26 cellular contexts compared by ENCODE assay signal in genomic region chr19:1163934-1164683, GRCh38. TPM values are rescaled to one million over a fixed set of nuclear protein-coding genes. Genes with fewer than 3 reads are reported as not detected.
DNase-seq lines count a peak whose midpoint lies in the region; ATAC-seq, FAIRE-seq and TF ChIP-seq lines count a peak whose summit lies in the region.
"Had no signal": no experiment of that assay in that cellular context is flagged by ENCODE, and none has a peak within 500 bp of the region (broad histone marks: within the 10 kb centered on the region; RNA-seq: fewer than 3 reads in every experiment).

No MANE protein-coding gene starts in this region.

- H3K36me3 ChIP-seq in right atrium auricular region (no peaks in the 10 kb centered on the region), bronchial epithelial cell (ENCODE audit: control insufficient read depth, insufficient read depth, low read length) (peaks cover 11% of the 10 kb centered on the region), upper lobe of left lung (peaks cover 0 to 17% (median 8%) of the 10 kb centered on the region in 4 donors)
- H3K36me3 ChIP-seq: colonic mucosa, transverse colon had no signal

- peaks cover 2% of the 10 kb centered on the region for H3K4me1 Mint-ChIP-seq in activated T-helper 2 cell treated with anti-CD3 and anti-CD28 coated beads, Interferon-gamma antibody, Interleukin-2, Interleukin-4, amounts not matched to agents 10 μg/mL and 5 μg/mL and 100 μg/mL, durations not matched to agents 14 hours and 24 hours and 36 hours (ENCODE audit: low read depth)
- H3K4me1 Mint-ChIP-seq: activated naive CD8-positive, alpha-beta T cell treated with anti-CD3 and anti-CD28 coated beads, Interleukin-2, amount 10 ng/mL, durations not matched to agents 7 days and 5 days; endodermal cell had no signal

- no peak overlapping the region for H3K4me3 Mint-ChIP-seq in activated T-helper 2 cell treated with anti-CD3 and anti-CD28 coated beads, Interferon-gamma antibody, Interleukin-2, Interleukin-4, amounts not matched to agents 10 μg/mL and 5 μg/mL and 100 μg/mL, durations not matched to agents 14 hours and 24 hours and 36 hours (ENCODE audit: low read depth)
- H3K4me3 Mint-ChIP-seq: activated naive CD8-positive, alpha-beta T cell treated with anti-CD3 and anti-CD28 coated beads, Interleukin-2, amount 10 ng/mL, durations not matched to agents 7 days and 5 days; endodermal cell; HFFc6; T-helper 2 cell treated with Interferon-gamma antibody and Interleukin-4, amounts not matched to agents 5 μg/mL and 100 μg/mL, for 36 hours; WTC11 had no signal

- H3K4me3 ChIP-seq in right atrium auricular region (no peak overlapping the region), bronchial epithelial cell (ENCODE audit: low read depth, low read length) (no peak overlapping the region), upper lobe of left lung (no peak overlapping the region)
- H3K4me3 ChIP-seq: body of pancreas, colonic mucosa, transverse colon had no signal

- intact Hi-C loops in Right ventricle myocardium inferior (cut with DNase I): no loop called here
- intact Hi-C loops in activated T-helper 2 cell treated with anti-CD3 and anti-CD28 coated beads, Interferon-gamma antibody, Interleukin-2, Interleukin-4, amounts not matched to agents 10 μg/mL and 5 μg/mL and 100 μg/mL, durations not matched to agents 14 hours and 24 hours and 36 hours (cut with micrococcal nuclease): no loop called here

- no peaks in the 10 kb centered on the region for H3K36me3 Mint-ChIP-seq in activated T-helper 2 cell treated with anti-CD3 and anti-CD28 coated beads, Interferon-gamma antibody, Interleukin-2, Interleukin-4, amounts not matched to agents 10 μg/mL and 5 μg/mL and 100 μg/mL, durations not matched to agents 14 hours and 24 hours and 36 hours (ENCODE audit: low read depth)
- H3K36me3 Mint-ChIP-seq: WTC11 had no signal

- H3K27me3 ChIP-seq in right atrium auricular region: no peaks in the 10 kb centered on the region
- no peaks in the 10 kb centered on the region for H3K27me3 ChIP-seq in bronchial epithelial cell (ENCODE audit: control insufficient read depth, insufficient read depth, low read length)
- no peaks in the 10 kb centered on the region for H3K27me3 ChIP-seq in upper lobe of left lung
- H3K27me3 ChIP-seq: body of pancreas, colonic mucosa, transverse colon had no signal

- H3K9me3 Mint-ChIP-seq in activated T-helper 2 cell treated with anti-CD3 and anti-CD28 coated beads, Interferon-gamma antibody, Interleukin-2, Interleukin-4, amounts not matched to agents 10 μg/mL and 5 μg/mL and 100 μg/mL, durations not matched to agents 14 hours and 24 hours and 36 hours: no peaks in the 10 kb centered on the region
- H3K9me3 Mint-ChIP-seq: activated naive CD8-positive, alpha-beta T cell treated with anti-CD3 and anti-CD28 coated beads, Interleukin-2, amount 10 ng/mL, durations not matched to agents 7 days and 5 days; endodermal cell; HFFc6; T-helper 2 cell treated with Interferon-gamma antibody and Interleukin-4, amounts not matched to agents 5 μg/mL and 100 μg/mL, for 36 hours; WTC11 had no signal

- WGBS in upper lobe of left lung, 2 donors: 60 to 78% methylated on average over 14 to 15 of the region's 20 CpGs

- DNase-seq in Right ventricle myocardium inferior (ENCODE audit: missing footprints) (peak; percentile 65), right atrium auricular region (ENCODE audit: low spot score) (no peak), bronchial epithelial cell (ENCODE audit: low read depth) (no peak), myocyte (ENCODE audit: low read depth) (peak; percentile 73), upper lobe of left lung (peak in 1 of 2 donors; percentile 82), NCI-H524 treated with DMSO at 0.1 percent for 48 hours (lab: John Stamatoyannopoulos, UW) (no peak)
- DNase-seq in activated T-helper 2 cell treated with anti-CD3 and anti-CD28 coated beads, Interferon-gamma antibody, Interleukin-2, Interleukin-4, amounts not matched to agents 10 μg/mL and 5 μg/mL and 100 μg/mL, durations not matched to agents 14 hours and 24 hours and 36 hours (ENCODE audit: low spot score): no peak
- DNase-seq: activated CD4-positive, alpha-beta T cell treated with anti-CD3 and anti-CD28 coated beads, Interleukin-2, amount 50 U/mL, for 48 hours; activated effector memory CD4-positive, alpha-beta T cell treated with Interleukin-2 at 50 U/mL for 16 hours; activated naive CD8-positive, alpha-beta T cell treated with anti-CD3 and anti-CD28 coated beads, Interleukin-2, amount 10 ng/mL, durations not matched to agents 7 days and 5 days; body of pancreas; Caco-2; DMS79 treated with DMSO at 0.1 percent for 48 hours; endodermal cell; HFFc6; NCI-H1417 treated with DMSO at 0.1 percent for 48 hours; NCI-H524; RPMI8226; stimulated activated CD4-positive, alpha-beta T cell treated with anti-CD3 and anti-CD28 coated beads, Interleukin-4, amount 100 ng/mL, for 1 hour; stimulated activated naive CD8-positive, alpha-beta T cell treated with anti-CD3 and anti-CD28 coated beads, Interleukin-15, Interleukin-2, amounts not matched to agents 100 U/mL and 50 U/mL, for 24 hours; transverse colon had no signal

- TF ChIP-seq EP300 in upper lobe of left lung (IDR thresholded peaks at IDR 0.05): no peak

- TF ChIP-seq CTCF in right atrium auricular region (IDR thresholded peaks at IDR 0.05): no peak
- no peak for TF ChIP-seq CTCF in bronchial epithelial cell (IDR thresholded peaks at IDR 0.05; ENCODE audit: insufficient read depth, low read length, severe bottlenecking)
- TF ChIP-seq CTCF in upper lobe of left lung (IDR thresholded peaks at IDR 0.05): no peak

- no peak for TF ChIP-seq POLR2A in upper lobe of left lung (IDR thresholded peaks at IDR 0.05)

- H3K27me3 Mint-ChIP-seq in activated T-helper 2 cell treated with anti-CD3 and anti-CD28 coated beads, Interferon-gamma antibody, Interleukin-2, Interleukin-4, amounts not matched to agents 10 μg/mL and 5 μg/mL and 100 μg/mL, durations not matched to agents 14 hours and 24 hours and 36 hours (ENCODE audit: low read depth): no peaks in the 10 kb centered on the region
- H3K27me3 Mint-ChIP-seq: activated naive CD8-positive, alpha-beta T cell treated with anti-CD3 and anti-CD28 coated beads, Interleukin-2, amount 10 ng/mL, durations not matched to agents 7 days and 5 days had no signal

- peak; percentile 72 for FAIRE-seq in bronchial epithelial cell (lab: Jason Lieb, UNC)

- no peaks in the 10 kb centered on the region for H3K9me3 ChIP-seq in right atrium auricular region
- H3K9me3 ChIP-seq in upper lobe of left lung: no peaks in the 10 kb centered on the region
- H3K9me3 ChIP-seq: body of pancreas, Caco-2, colonic mucosa, transverse colon had no signal

- no peak overlapping the region for H3K27ac ChIP-seq in right atrium auricular region
- peak overlapping the region in 3 of 4 donors; percentile 66 to 70 (median 67) for H3K27ac ChIP-seq in upper lobe of left lung
- H3K27ac ChIP-seq: transverse colon had no signal

- ATAC-seq in Right ventricle myocardium inferior (no peak), upper lobe of left lung (ENCODE audit: low FRiP score in 2 of 2) (no peak), GM21576 (IDR thresholded peaks at IDR 0.05; ENCODE audit: unreplicated experiment) (no peak)
- ATAC-seq: body of pancreas; SK-N-SH treated with all-trans-retinoic acid at 6 μM for 48 hours; stimulated activated naive CD8-positive, alpha-beta T cell treated with anti-CD3 and anti-CD28 coated beads, Interleukin-15, Interleukin-2, amounts not matched to agents 100 U/mL and 50 U/mL, for 24 hours; WTC11 had no signal

- no peak overlapping the region for H3K27ac Mint-ChIP-seq in activated T-helper 2 cell treated with anti-CD3 and anti-CD28 coated beads, Interferon-gamma antibody, Interleukin-2, Interleukin-4, amounts not matched to agents 10 μg/mL and 5 μg/mL and 100 μg/mL, durations not matched to agents 14 hours and 24 hours and 36 hours
- H3K27ac Mint-ChIP-seq: activated naive CD8-positive, alpha-beta T cell treated with anti-CD3 and anti-CD28 coated beads, Interleukin-2, amount 10 ng/mL, durations not matched to agents 7 days and 5 days; endodermal cell; HFFc6; T-helper 2 cell treated with Interferon-gamma antibody and Interleukin-4, amounts not matched to agents 5 μg/mL and 100 μg/mL, for 36 hours; WTC11 had no signal

- peaks cover 0 to 11% of the 10 kb centered on the region in 2 donors for H3K4me1 ChIP-seq in right atrium auricular region
- H3K4me1 ChIP-seq in upper lobe of left lung: peaks cover 37 to 71% (median 42%) of the 10 kb centered on the region in 4 donors
- H3K4me1 ChIP-seq: Caco-2 had no signal

RNA-seq across cellular contexts. Expression of gene SBNO2, which starts 10.0 kb away (rescaled TPM):
- total RNA-seq in Right ventricle myocardium inferior (14.7 TPM), right atrium auricular region (10 to 100 TPM; 14.7 to 17.7 TPM), bronchial epithelial cell (16.8 and 22.8 TPM in 2 replicates), myocyte (23.3 and 25.0 TPM in 2 replicates), upper lobe of left lung (100 to 1,000 TPM in 4 of 6 donors, 10 to 100 TPM in 2; 44.8 to 159 (median 106) TPM)
- polyA plus RNA-seq in myocyte (2012): 22.5 TPM
- total RNA-seq in activated T-helper 2 cell treated with anti-CD3 and anti-CD28 coated beads, Interferon-gamma antibody, Interleukin-2, Interleukin-4, amounts not matched to agents 10 μg/mL and 5 μg/mL and 100 μg/mL, durations not matched to agents 14 hours and 24 hours and 36 hours: 82.8 and 87.0 TPM in 2 replicates

RNA-seq across cellular contexts. Expression of gene STK11, which starts 41.5 kb away (rescaled TPM):
- total RNA-seq in Right ventricle myocardium inferior (49.9 TPM), right atrium auricular region (10 to 100 TPM; 62.0 to 64.7 TPM), bronchial epithelial cell (110 and 117 TPM in 2 replicates), myocyte (86.3 and 94.9 TPM in 2 replicates), upper lobe of left lung (100 to 1,000 TPM in 1 of 6 donors, 10 to 100 TPM in 5; 50.2 to 168 (median 63.2) TPM)
- 45.8 TPM for polyA plus RNA-seq in myocyte (2012)
- 65.7 and 71.1 TPM in 2 replicates for total RNA-seq in activated T-helper 2 cell treated with anti-CD3 and anti-CD28 coated beads, Interferon-gamma antibody, Interleukin-2, Interleukin-4, amounts not matched to agents 10 μg/mL and 5 μg/mL and 100 μg/mL, durations not matched to agents 14 hours and 24 hours and 36 hours

Comparison
In these comparisons a context has a peak if more than half of its experiments do, and no peak if none do; other contexts are left out.
1. DNase-seq: peak in Right ventricle myocardium inferior (single experiment) and myocyte (single experiment); none in right atrium auricular region (single experiment), bronchial epithelial cell (single experiment), NCI-H524 treated with DMSO at 0.1 percent for 48 hours (single experiment) and activated T-helper 2 cell treated with anti-CD3 and anti-CD28 coated beads, Interferon-gamma antibody, Interleukin-2, Interleukin-4, amounts not matched to agents 10 μg/mL and 5 μg/mL and 100 μg/mL, durations not matched to agents 14 hours and 24 hours and 36 hours (single experiment).
2. H3K27ac ChIP-seq: peak in upper lobe of left lung (3 of 4); none in right atrium auricular region (0 of 2).